In the genomic region with DNA sequence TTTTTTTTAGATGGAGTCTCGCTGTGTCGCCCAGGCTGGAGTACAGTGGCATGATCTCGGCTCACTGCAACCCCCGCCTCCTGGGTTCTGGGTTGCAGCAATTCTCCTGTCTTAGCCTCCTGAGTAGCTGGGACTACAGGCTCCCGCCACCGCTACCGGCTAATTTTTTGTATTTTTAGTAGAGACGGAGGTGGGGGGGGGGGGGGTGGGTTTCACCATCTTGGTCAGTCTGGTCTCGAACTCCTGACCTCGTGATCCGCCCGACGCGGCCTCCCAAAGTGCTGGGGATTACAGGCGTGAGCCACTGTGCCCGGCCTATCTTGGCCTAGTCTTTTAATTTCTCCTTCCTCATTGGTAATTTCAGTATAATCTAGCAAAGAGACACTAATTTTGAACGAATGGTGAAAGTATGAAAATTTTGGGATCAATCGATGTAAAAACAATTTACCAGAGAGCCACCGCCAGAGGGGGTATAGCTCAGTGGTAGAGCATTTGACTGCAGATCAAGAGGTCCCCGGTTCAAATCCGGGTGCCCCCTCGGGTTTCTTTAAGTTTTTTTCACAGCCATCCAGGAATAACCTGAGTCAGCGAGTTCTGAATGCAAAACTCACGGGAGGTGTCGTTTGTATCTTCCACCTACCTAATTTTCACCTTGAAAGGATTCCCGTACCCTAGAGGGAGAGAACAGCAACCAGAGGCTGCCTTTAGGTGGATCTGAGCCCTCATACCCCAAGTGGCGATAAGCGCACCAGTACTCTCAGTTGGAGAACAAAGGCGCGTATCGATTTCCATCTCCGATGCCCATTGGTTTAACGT, we compare ENCODE assay signal across 1 cellular context.
TF ChIP-seq lines count a peak whose summit lies in the region.

No MANE protein-coding gene starts in this region.

TF ChIP-seq in HepG2, 621 proteins besides CTCF, POLR2A, EP300 and RAD21 (continued from another document and continues in another):
- TF ChIP-seq, protein P1, sequence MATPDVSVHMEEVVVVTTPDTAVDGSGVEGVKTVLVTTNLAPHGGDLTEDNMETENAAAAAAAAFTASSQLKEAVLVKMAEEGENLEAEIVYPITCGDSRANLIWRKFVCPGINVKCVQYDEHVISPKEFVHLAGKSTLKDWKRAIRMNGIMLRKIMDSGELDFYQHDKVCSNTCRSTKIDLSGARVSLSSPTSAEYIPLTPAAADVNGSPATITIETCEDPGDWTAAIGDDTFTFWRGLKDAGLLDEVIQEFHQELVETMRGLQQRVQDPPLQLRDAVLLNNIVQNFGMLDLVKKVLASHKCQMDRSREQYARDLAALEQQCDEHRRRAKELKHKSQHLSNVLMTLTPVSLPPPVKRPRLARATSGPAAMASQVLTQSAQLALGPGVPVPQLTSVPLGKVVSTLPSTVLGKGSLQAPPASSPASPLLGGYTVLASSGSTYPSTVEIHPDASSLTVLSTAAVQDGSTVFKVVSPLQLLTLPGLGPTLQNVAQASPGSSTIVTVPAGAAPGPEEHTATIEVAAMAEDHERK (CRISPR knock-in tag; IDR thresholded peaks at IDR 0.05; ENCODE audit: low read depth), result no peak
- TF ChIP-seq, protein P2, sequence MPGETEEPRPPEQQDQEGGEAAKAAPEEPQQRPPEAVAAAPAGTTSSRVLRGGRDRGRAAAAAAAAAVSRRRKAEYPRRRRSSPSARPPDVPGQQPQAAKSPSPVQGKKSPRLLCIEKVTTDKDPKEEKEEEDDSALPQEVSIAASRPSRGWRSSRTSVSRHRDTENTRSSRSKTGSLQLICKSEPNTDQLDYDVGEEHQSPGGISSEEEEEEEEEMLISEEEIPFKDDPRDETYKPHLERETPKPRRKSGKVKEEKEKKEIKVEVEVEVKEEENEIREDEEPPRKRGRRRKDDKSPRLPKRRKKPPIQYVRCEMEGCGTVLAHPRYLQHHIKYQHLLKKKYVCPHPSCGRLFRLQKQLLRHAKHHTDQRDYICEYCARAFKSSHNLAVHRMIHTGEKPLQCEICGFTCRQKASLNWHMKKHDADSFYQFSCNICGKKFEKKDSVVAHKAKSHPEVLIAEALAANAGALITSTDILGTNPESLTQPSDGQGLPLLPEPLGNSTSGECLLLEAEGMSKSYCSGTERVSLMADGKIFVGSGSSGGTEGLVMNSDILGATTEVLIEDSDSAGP (CRISPR knock-in tag; IDR thresholded peaks at IDR 0.05; ENCODE audit: borderline replicate concordance), result no peak
- no peak for TF ChIP-seq ZBTB7A (CRISPR knock-in tag; IDR thresholded peaks at IDR 0.05)
- peak; percentile 52; the same call in 1 of the 2 replicates for TF ChIP-seq PITX1 (CRISPR knock-in tag; IDR thresholded peaks at IDR 0.05)
- TF ChIP-seq MYC (CRISPR knock-in tag; IDR thresholded peaks at IDR 0.05; ENCODE audit: borderline replicate concordance), result no peak; the same call in 1 of the 2 replicates
- TF ChIP-seq, protein P3, sequence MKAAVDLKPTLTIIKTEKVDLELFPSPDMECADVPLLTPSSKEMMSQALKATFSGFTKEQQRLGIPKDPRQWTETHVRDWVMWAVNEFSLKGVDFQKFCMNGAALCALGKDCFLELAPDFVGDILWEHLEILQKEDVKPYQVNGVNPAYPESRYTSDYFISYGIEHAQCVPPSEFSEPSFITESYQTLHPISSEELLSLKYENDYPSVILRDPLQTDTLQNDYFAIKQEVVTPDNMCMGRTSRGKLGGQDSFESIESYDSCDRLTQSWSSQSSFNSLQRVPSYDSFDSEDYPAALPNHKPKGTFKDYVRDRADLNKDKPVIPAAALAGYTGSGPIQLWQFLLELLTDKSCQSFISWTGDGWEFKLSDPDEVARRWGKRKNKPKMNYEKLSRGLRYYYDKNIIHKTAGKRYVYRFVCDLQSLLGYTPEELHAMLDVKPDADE (CRISPR knock-in tag; IDR thresholded peaks at IDR 0.05), result no peak
- TF ChIP-seq MIXL1 (CRISPR knock-in tag; IDR thresholded peaks at IDR 0.05), result no peak
- TF ChIP-seq, protein P4, sequence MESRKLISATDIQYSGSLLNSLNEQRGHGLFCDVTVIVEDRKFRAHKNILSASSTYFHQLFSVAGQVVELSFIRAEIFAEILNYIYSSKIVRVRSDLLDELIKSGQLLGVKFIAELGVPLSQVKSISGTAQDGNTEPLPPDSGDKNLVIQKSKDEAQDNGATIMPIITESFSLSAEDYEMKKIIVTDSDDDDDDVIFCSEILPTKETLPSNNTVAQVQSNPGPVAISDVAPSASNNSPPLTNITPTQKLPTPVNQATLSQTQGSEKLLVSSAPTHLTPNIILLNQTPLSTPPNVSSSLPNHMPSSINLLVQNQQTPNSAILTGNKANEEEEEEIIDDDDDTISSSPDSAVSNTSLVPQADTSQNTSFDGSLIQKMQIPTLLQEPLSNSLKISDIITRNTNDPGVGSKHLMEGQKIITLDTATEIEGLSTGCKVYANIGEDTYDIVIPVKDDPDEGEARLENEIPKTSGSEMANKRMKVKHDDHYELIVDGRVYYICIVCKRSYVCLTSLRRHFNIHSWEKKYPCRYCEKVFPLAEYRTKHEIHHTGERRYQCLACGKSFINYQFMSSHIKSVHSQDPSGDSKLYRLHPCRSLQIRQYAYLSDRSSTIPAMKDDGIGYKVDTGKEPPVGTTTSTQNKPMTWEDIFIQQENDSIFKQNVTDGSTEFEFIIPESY (CRISPR knock-in tag; IDR thresholded peaks at IDR 0.05), result peak; percentile 31; the same call in 1 of the 2 replicates
- TF ChIP-seq, protein P5, sequence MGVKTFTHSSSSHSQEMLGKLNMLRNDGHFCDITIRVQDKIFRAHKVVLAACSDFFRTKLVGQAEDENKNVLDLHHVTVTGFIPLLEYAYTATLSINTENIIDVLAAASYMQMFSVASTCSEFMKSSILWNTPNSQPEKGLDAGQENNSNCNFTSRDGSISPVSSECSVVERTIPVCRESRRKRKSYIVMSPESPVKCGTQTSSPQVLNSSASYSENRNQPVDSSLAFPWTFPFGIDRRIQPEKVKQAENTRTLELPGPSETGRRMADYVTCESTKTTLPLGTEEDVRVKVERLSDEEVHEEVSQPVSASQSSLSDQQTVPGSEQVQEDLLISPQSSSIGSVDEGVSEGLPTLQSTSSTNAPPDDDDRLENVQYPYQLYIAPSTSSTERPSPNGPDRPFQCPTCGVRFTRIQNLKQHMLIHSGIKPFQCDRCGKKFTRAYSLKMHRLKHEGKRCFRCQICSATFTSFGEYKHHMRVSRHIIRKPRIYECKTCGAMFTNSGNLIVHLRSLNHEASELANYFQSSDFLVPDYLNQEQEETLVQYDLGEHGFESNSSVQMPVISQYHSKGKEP (CRISPR knock-in tag; IDR thresholded peaks at IDR 0.05), result no peak
- TF ChIP-seq XBP1 (CRISPR knock-in tag; IDR thresholded peaks at IDR 0.05), result peak; percentile 56; the same call in 1 of the 2 replicates
- TF ChIP-seq ZFY (CRISPR knock-in tag; IDR thresholded peaks at IDR 0.05), result no peak; the same call in 1 of the 2 replicates
- TF ChIP-seq, protein P6, sequence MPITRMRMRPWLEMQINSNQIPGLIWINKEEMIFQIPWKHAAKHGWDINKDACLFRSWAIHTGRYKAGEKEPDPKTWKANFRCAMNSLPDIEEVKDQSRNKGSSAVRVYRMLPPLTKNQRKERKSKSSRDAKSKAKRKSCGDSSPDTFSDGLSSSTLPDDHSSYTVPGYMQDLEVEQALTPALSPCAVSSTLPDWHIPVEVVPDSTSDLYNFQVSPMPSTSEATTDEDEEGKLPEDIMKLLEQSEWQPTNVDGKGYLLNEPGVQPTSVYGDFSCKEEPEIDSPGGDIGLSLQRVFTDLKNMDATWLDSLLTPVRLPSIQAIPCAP (CRISPR knock-in tag; IDR thresholded peaks at IDR 0.05; ENCODE audit: low read depth), result no peak
- TF ChIP-seq ZNF567 (CRISPR knock-in tag; IDR thresholded peaks at IDR 0.05; ENCODE audit: borderline replicate concordance), result no peak
- no peak for TF ChIP-seq PLRG1 (conservative IDR thresholded peaks at IDR 0.05)
- TF ChIP-seq ZNF143 (CRISPR knock-in tag; IDR thresholded peaks at IDR 0.05), result no peak
- peak; percentile 83; the same call in 1 of the 2 replicates for TF ChIP-seq ZNF264 (CRISPR knock-in tag; IDR thresholded peaks at IDR 0.05)
- TF ChIP-seq, protein P7, sequence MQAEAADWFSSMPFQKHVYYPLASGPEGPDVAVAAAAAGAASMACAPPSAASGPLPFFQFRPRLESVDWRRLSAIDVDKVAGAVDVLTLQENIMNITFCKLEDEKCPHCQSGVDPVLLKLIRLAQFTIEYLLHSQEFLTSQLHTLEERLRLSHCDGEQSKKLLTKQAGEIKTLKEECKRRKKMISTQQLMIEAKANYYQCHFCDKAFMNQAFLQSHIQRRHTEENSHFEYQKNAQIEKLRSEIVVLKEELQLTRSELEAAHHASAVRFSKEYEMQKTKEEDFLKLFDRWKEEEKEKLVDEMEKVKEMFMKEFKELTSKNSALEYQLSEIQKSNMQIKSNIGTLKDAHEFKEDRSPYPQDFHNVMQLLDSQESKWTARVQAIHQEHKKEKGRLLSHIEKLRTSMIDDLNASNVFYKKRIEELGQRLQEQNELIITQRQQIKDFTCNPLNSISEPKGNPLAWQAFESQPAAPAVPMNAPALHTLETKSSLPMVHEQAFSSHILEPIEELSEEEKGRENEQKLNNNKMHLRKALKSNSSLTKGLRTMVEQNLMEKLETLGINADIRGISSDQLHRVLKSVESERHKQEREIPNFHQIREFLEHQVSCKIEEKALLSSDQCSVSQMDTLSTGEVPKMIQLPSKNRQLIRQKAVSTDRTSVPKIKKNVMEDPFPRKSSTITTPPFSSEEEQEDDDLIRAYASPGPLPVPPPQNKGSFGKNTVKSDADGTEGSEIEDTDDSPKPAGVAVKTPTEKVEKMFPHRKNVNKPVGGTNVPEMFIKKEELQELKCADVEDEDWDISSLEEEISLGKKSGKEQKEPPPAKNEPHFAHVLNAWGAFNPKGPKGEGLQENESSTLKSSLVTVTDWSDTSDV (CRISPR knock-in tag; IDR thresholded peaks at IDR 0.05), result no peak
- TF ChIP-seq, protein P8, sequence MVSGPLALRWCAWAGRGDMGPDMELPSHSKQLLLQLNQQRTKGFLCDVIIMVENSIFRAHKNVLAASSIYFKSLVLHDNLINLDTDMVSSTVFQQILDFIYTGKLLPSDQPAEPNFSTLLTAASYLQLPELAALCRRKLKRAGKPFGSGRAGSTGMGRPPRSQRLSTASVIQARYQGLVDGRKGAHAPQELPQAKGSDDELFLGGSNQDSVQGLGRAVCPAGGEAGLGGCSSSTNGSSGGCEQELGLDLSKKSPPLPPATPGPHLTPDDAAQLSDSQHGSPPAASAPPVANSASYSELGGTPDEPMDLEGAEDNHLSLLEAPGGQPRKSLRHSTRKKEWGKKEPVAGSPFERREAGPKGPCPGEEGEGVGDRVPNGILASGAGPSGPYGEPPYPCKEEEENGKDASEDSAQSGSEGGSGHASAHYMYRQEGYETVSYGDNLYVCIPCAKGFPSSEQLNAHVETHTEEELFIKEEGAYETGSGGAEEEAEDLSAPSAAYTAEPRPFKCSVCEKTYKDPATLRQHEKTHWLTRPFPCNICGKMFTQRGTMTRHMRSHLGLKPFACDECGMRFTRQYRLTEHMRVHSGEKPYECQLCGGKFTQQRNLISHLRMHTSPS (CRISPR knock-in tag; IDR thresholded peaks at IDR 0.05; ENCODE audit: low read depth), result peak; percentile 23; the same call in 1 of the 2 replicates
- TF ChIP-seq ZNF598 (CRISPR knock-in tag; IDR thresholded peaks at IDR 0.05; ENCODE audit: borderline replicate concordance), result no peak
- no peak for TF ChIP-seq RARG (CRISPR knock-in tag; IDR thresholded peaks at IDR 0.05; ENCODE audit: low read depth)
- TF ChIP-seq MED1 (CRISPR knock-in tag; IDR thresholded peaks at IDR 0.05), result peak; percentile 74
- no peak for TF ChIP-seq ZNF337 (CRISPR knock-in tag; IDR thresholded peaks at IDR 0.05; ENCODE audit: borderline replicate concordance, low read depth)
- TF ChIP-seq, protein P9, sequence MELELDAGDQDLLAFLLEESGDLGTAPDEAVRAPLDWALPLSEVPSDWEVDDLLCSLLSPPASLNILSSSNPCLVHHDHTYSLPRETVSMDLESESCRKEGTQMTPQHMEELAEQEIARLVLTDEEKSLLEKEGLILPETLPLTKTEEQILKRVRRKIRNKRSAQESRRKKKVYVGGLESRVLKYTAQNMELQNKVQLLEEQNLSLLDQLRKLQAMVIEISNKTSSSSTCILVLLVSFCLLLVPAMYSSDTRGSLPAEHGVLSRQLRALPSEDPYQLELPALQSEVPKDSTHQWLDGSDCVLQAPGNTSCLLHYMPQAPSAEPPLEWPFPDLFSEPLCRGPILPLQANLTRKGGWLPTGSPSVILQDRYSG (CRISPR knock-in tag; IDR thresholded peaks at IDR 0.05), result no peak
- TF ChIP-seq, protein P10, sequence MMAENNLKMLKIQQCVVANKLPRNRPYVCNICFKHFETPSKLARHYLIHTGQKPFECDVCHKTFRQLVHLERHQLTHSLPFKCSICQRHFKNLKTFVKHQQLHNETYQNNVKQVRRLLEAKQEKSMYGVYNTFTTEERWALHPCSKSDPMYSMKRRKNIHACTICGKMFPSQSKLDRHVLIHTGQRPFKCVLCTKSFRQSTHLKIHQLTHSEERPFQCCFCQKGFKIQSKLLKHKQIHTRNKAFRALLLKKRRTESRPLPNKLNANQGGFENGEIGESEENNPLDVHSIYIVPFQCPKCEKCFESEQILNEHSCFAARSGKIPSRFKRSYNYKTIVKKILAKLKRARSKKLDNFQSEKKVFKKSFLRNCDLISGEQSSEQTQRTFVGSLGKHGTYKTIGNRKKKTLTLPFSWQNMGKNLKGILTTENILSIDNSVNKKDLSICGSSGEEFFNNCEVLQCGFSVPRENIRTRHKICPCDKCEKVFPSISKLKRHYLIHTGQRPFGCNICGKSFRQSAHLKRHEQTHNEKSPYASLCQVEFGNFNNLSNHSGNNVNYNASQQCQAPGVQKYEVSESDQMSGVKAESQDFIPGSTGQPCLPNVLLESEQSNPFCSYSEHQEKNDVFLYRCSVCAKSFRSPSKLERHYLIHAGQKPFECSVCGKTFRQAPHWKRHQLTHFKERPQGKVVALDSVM (CRISPR knock-in tag; IDR thresholded peaks at IDR 0.05), result no peak
- TF ChIP-seq, protein P11, sequence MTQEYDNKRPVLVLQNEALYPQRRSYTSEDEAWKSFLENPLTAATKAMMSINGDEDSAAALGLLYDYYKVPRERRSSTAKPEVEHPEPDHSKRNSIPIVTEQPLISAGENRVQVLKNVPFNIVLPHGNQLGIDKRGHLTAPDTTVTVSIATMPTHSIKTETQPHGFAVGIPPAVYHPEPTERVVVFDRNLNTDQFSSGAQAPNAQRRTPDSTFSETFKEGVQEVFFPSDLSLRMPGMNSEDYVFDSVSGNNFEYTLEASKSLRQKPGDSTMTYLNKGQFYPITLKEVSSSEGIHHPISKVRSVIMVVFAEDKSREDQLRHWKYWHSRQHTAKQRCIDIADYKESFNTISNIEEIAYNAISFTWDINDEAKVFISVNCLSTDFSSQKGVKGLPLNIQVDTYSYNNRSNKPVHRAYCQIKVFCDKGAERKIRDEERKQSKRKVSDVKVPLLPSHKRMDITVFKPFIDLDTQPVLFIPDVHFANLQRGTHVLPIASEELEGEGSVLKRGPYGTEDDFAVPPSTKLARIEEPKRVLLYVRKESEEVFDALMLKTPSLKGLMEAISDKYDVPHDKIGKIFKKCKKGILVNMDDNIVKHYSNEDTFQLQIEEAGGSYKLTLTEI (CRISPR knock-in tag; conservative IDR thresholded peaks at IDR 0.05), result no peak
- no peak for TF ChIP-seq RFX3 (CRISPR knock-in tag; IDR thresholded peaks at IDR 0.05)
- TF ChIP-seq, protein P12, sequence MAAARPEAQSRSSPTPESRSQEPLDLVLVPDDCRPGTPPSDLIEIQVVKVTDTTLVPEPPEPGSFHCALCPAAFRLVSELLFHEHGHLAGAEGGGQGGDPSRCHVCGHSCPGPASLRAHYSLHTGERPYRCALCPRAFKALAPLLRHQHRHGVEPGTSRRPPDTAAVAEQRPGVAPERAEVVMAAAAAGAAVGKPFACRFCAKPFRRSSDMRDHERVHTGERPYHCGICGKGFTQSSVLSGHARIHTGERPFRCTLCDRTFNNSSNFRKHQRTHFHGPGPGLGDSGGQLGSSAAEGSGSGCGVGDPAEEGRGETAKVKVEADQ (CRISPR knock-in tag; IDR thresholded peaks at IDR 0.05; ENCODE audit: borderline replicate concordance), result no peak
- TF ChIP-seq ZNF746 (CRISPR knock-in tag; IDR thresholded peaks at IDR 0.05), result no peak
- TF ChIP-seq HDAC1 (CRISPR knock-in tag; IDR thresholded peaks at IDR 0.05), result no peak
- peak; percentile 75 for TF ChIP-seq ADNP (CRISPR knock-in tag; IDR thresholded peaks at IDR 0.05)
- no peak; the same call in 1 of the 2 replicates for TF ChIP-seq NFYC (CRISPR knock-in tag; IDR thresholded peaks at IDR 0.05)
- no peak for TF ChIP-seq ZSCAN25 (CRISPR knock-in tag; IDR thresholded peaks at IDR 0.05)
- TF ChIP-seq ZFAT (CRISPR knock-in tag; conservative IDR thresholded peaks at IDR 0.05), result no peak
- TF ChIP-seq RXRA (CRISPR knock-in tag; IDR thresholded peaks at IDR 0.05), result no peak
- no peak for TF ChIP-seq MTA3 (CRISPR knock-in tag; IDR thresholded peaks at IDR 0.05)
